Comparison of ENCODE assay signal across 8 cellular contexts in the genomic region with DNA sequence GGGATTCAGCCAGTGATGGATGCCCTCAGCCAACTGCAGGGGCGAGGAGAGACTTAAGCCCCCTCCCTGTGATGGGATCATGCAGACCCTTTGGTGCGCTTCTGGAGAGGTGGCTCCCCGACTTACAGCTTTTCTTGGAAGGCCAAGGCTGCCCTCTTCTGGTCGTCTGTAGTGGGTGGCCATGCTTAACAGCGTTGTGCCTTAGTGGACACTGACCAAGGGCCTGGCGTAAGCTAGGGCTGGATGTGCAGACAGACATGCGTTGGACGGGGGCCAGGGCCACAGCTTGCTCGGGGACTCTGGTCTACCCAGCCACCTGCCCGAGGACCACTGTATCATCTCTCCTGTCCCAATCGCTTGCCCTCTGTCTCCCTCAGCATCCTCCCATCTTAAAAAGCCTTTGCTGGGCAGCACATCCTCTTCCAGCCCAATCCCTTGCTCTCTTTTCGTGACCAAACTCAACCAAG. TPM values are rescaled to one million over a fixed set of nuclear protein-coding genes. Genes with fewer than 3 reads are reported as not detected.
DNase-seq lines count a peak whose midpoint lies in the region; ATAC-seq and TF ChIP-seq lines count a peak whose summit lies in the region.

No MANE protein-coding gene starts in this region.

- H3K27ac ChIP-seq in CD4-positive, alpha-beta memory T cell (ENCODE audit: low read depth, low read length), result no peak overlapping the region
- H3K27ac ChIP-seq in OCI-LY7 (ENCODE audit: low read depth, low read length, poor library complexity, severe bottlenecking), result no peak overlapping the region
- no peak overlapping the region for H3K27ac ChIP-seq in heart left ventricle
- no peak overlapping the region for H3K27ac ChIP-seq in trophoblast cell (ENCODE audit: low read depth, low read length)

- no peak overlapping the region for H4K12ac ChIP-seq in trophoblast cell (ENCODE audit: low read depth, low read length)

- no peaks in the 10 kb centered on the region for H3K27me3 ChIP-seq in CD4-positive, alpha-beta memory T cell (ENCODE audit: insufficient read depth, low read length)
- H3K27me3 ChIP-seq in heart left ventricle (peaks cover 0 to 7% (median 0%) of the 10 kb centered on the region in 9 donors), trophoblast cell (ENCODE audit: insufficient read depth, low read length) (no peaks in the 10 kb centered on the region)

- no peak overlapping the region for H2BK5ac ChIP-seq in trophoblast cell (ENCODE audit: low read depth, low read length, poor library complexity)

- H3K9me3 Mint-ChIP-seq in CD4-positive, alpha-beta memory T cell, result no peaks in the 10 kb centered on the region

- no peak overlapping the region for H2BK120ac ChIP-seq in trophoblast cell (ENCODE audit: insufficient read depth, low read length, poor library complexity)

- no peak overlapping the region for H3K4me3 ChIP-seq in CD4-positive, alpha-beta memory T cell (ENCODE audit: low read length in 2 of 2)
- no peak overlapping the region for H3K4me3 ChIP-seq in OCI-LY7 (ENCODE audit: low read depth, low read length, poor library complexity, severe bottlenecking)
- H3K4me3 ChIP-seq in heart left ventricle, result no peak overlapping the region
- H3K4me3 ChIP-seq in trophoblast cell (ENCODE audit: low read depth, low read length), result no peak overlapping the region

- no peak overlapping the region for H4K8ac ChIP-seq in trophoblast cell (ENCODE audit: low read depth, low read length)

- H4K91ac ChIP-seq in trophoblast cell (ENCODE audit: low read depth, low read length), result no peak overlapping the region

- no peak overlapping the region for H3K4ac ChIP-seq in trophoblast cell (ENCODE audit: low read depth, low read length)

- H2AK5ac ChIP-seq in trophoblast cell (ENCODE audit: low read length), result no peak overlapping the region

- no peak overlapping the region for H3K23ac ChIP-seq in trophoblast cell (ENCODE audit: low read length)

- H2BK12ac ChIP-seq in trophoblast cell (ENCODE audit: low read length), result no peak overlapping the region

- no peaks in the 10 kb centered on the region for H3K79me2 ChIP-seq in OCI-LY7 (ENCODE audit: insufficient read depth, low read depth, low read length)
- H3K79me2 ChIP-seq in trophoblast cell (ENCODE audit: control insufficient read depth, insufficient read depth, low read length, poor library complexity), result no peaks in the 10 kb centered on the region

- no peaks in the 10 kb centered on the region for H3K36me3 ChIP-seq in CD4-positive, alpha-beta memory T cell (ENCODE audit: insufficient read depth, low read length)
- H3K36me3 ChIP-seq in OCI-LY7 (ENCODE audit: insufficient read depth, low read length) (no peaks in the 10 kb centered on the region), heart left ventricle (peaks cover 0 to 26% (median 0%) of the 10 kb centered on the region in 9 donors), trophoblast cell (ENCODE audit: control insufficient read depth in 1 of 2, insufficient read depth in 2 of 2, low read length in 2 of 2) (peaks cover 0 to 4% of the 10 kb centered on the region in 2 experiments)

- no peak overlapping the region for H3K18ac ChIP-seq in trophoblast cell (ENCODE audit: low read length)

- H4K20me1 ChIP-seq in OCI-LY7 (ENCODE audit: insufficient read depth, low read length), result no peaks in the 10 kb centered on the region

- POLR2A ChIA-PET in CD4-positive, alpha-beta memory T cell (lab: Charles Lee; ENCODE audit: partially characterized antibody), result interaction anchor here (1.1 to 1.6 kb wide), 2 partner anchors 13 to 122 kb away, joined by 3 to 5 read pairs; partner anchors contain the start of gene RNF19B
- POLR2A ChIA-PET in OCI-LY7 (lab: Charles Lee), result no interaction called here

- no peak overlapping the region for H3K9ac ChIP-seq in trophoblast cell (ENCODE audit: low read length)

- H3K14ac ChIP-seq in trophoblast cell (ENCODE audit: low read length), result no peak overlapping the region

- peaks cover 35% of the 10 kb centered on the region for H3K4me1 ChIP-seq in CD4-positive, alpha-beta memory T cell (ENCODE audit: insufficient read depth, low read length)
- peaks cover 19% of the 10 kb centered on the region for H3K4me1 ChIP-seq in OCI-LY7 (ENCODE audit: insufficient read depth, low read length, poor library complexity, severe bottlenecking)
- peaks cover 0 to 23% (median 4%) of the 10 kb centered on the region in 12 donors for H3K4me1 ChIP-seq in heart left ventricle
- H3K4me1 ChIP-seq in trophoblast cell (ENCODE audit: control insufficient read depth in 1 of 2, insufficient read depth in 2 of 2, low read length in 2 of 2), result peaks cover 0 to under 1% of the 10 kb centered on the region in 2 experiments

- peaks cover 0 to 2% of the 10 kb centered on the region in 2 donors for H3K36me3 Mint-ChIP-seq in CD4-positive, alpha-beta memory T cell

- WGBS in heart left ventricle, 4 donors, result 24 to 43% (median 25%) methylated on average over 6 to 12 of the region's 12 CpGs
- no CpG with 5 or more reads among the region's 12 CpGs for WGBS in trophoblast cell (ENCODE audit: extremely low coverage, insufficient coverage, insufficient read length)

- peak overlapping the region in 6 of 7 donors; percentile 6 to 56 (median 24) for H3K27ac Mint-ChIP-seq in CD4-positive, alpha-beta memory T cell

- CTCF ChIA-PET in CD4-positive, alpha-beta memory T cell (lab: Charles Lee; ENCODE audit: partially characterized antibody), result interaction anchor here (0.8 to 9.6 kb wide), 10 partner anchors 8 to 372 kb away, joined by 3 to 95 read pairs (median 4); no protein-coding TSS in a partner anchor
- CTCF ChIA-PET in OCI-LY7 (lab: Charles Lee; ENCODE audit: unreplicated experiment), result interaction anchor here (0.5 to 1.0 kb wide), 2 partner anchors 27 to 188 kb away, joined by 3 read pairs; no protein-coding TSS in a partner anchor

- no peaks in the 10 kb centered on the region for H3K9me2 ChIP-seq in OCI-LY7 (ENCODE audit: insufficient read depth, low read length)

- no TSS peak for BruUV-seq in OCI-LY7 (replicated peaks; lab: Mats Ljungman, UMichigan)

- DNase-seq in CD4-positive, alpha-beta memory T cell, result no peak
- DNase-seq in HuH-7 (ENCODE audit: low spot score) (peak; percentile 66), OCI-LY7 (ENCODE audit: low spot score) (peak; percentile 72), amygdala (lab: John Stamatoyannopoulos, UW) (peak in 52 of 56 donors; percentile 25 to 91 (median 67)), heart left ventricle (peak; percentile 74 to 84 (median 77)), trophoblast cell (peak; percentile 68 to 83)

- H3K4me2 ChIP-seq in OCI-LY7 (ENCODE audit: low read length) (peak overlapping the region; percentile 34; the same call in 1 of the 2 replicates), trophoblast cell (ENCODE audit: low read length) (no peak overlapping the region)

- no peaks in the 10 kb centered on the region for H3K9me3 ChIP-seq in CD4-positive, alpha-beta memory T cell (ENCODE audit: control insufficient read depth in 1 of 2, low read length in 2 of 2)
- H3K9me3 ChIP-seq in OCI-LY7 (ENCODE audit: low read length) (no peaks in the 10 kb centered on the region), heart left ventricle (no peaks in the 10 kb centered on the region), trophoblast cell (ENCODE audit: insufficient read depth, low read depth, low read length) (peaks cover 3% of the 10 kb centered on the region)

- ATAC-seq in heart left ventricle (peak; percentile 66 to 89 (median 86)), HG02938 (IDR thresholded peaks at IDR 0.05; ENCODE audit: unreplicated experiment) (no peak), GM18517 (IDR thresholded peaks at IDR 0.05; ENCODE audit: unreplicated experiment) (no peak)

- H2AFZ ChIP-seq in OCI-LY7 (ENCODE audit: low read length) (peak overlapping the region; percentile 28; the same call in 1 of the 2 replicates), trophoblast cell (ENCODE audit: insufficient read depth, low read length, poor library complexity) (no peak overlapping the region)

- TF ChIP-seq CTCF in OCI-LY7 (conservative IDR thresholded peaks at IDR 0.05; ENCODE audit: low read length) (peak; percentile 84), heart left ventricle (IDR thresholded peaks at IDR 0.05) (peak; percentile 66 to 86 (median 77))

- TF ChIP-seq POLR2A in heart left ventricle (IDR thresholded peaks at IDR 0.05), result no peak

- H3K27me3 Mint-ChIP-seq in CD4-positive, alpha-beta memory T cell, result no peaks in the 10 kb centered on the region

- intact Hi-C loops in CD4-positive, alpha-beta memory T cell (cut with micrococcal nuclease), result loop anchor here (1.0 to 5.0 kb wide), 2 partner anchors 153 to 374 kb away; no protein-coding TSS in a partner anchor
- intact Hi-C loops in OCI-LY7 (cut with micrococcal nuclease; ENCODE audit: unreplicated experiment), result loop anchor here (1.0 to 5.0 kb wide), 3 partner anchors 153 to 374 kb away; no protein-coding TSS in a partner anchor
- intact Hi-C loops in heart left ventricle (cut with DNase I), result loop anchor here in 9 of 10 donors (1.0 to 10.0 kb wide), 11 partner anchors 152 to 682 kb away; partner anchors contain the start of genes FNDC5 (in 1 of the 9), S100PBP (in 1 of the 9) and YARS1 (in 1 of the 9)

- no peak overlapping the region for H3K4me3 Mint-ChIP-seq in CD4-positive, alpha-beta memory T cell

- H3K4me1 Mint-ChIP-seq in CD4-positive, alpha-beta memory T cell, result peaks cover 20 to 56% (median 40%) of the 10 kb centered on the region in 4 donors

- no peaks in the 10 kb centered on the region for H3K79me1 ChIP-seq in trophoblast cell (ENCODE audit: low read length)

RNA-seq across cellular contexts. Expression of gene AZIN2, which starts 5.5 kb away (rescaled TPM):
- total RNA-seq in CD4-positive, alpha-beta memory T cell, result 1 to 10 TPM; 6.9 to 8.0 TPM
- polyA plus RNA-seq in CD4-positive, alpha-beta memory T cell, result 1 to 10 TPM; 5.4 to 6.7 TPM
- total RNA-seq in OCI-LY7 (2014; rRNA removed; shearing (Covaris generic)), result 0.63 and 1.3 TPM in 2 replicates
- total RNA-seq in OCI-LY7 (2022) (0.27 and 0.94 TPM in 2 replicates), heart left ventricle (1 to 10 TPM; 1.4 to 5.4 (median 3.1) TPM)
- 1 to 10 TPM; 1.3 to 1.4 TPM for polyA plus RNA-seq in heart left ventricle
- polyA plus RNA-seq in trophoblast cell (2013), result 4.4 and 5.3 TPM in 2 replicates

RNA-seq across cellular contexts. Expression of gene AK2, which starts 49.7 kb away (rescaled TPM):
- 10 to 100 TPM; 88.5 to 94.5 TPM for total RNA-seq in CD4-positive, alpha-beta memory T cell
- 100 to 1,000 TPM; 109 to 148 TPM for polyA plus RNA-seq in CD4-positive, alpha-beta memory T cell
- total RNA-seq in OCI-LY7 (2014; rRNA removed; shearing (Covaris generic)), result 185 and 223 TPM in 2 replicates
- total RNA-seq in OCI-LY7 (2022) (256 and 298 TPM in 2 replicates), heart left ventricle (100 to 1,000 TPM; 101 to 189 (median 120) TPM)
- 100 to 1,000 TPM; 153 to 292 TPM for polyA plus RNA-seq in heart left ventricle
- 81.3 and 83.7 TPM in 2 replicates for polyA plus RNA-seq in trophoblast cell (2013)

Comparison
In these comparisons a context has a peak if more than half of its experiments do, and no peak if none do; other contexts are left out.
1. DNase-seq: peak in HuH-7 (single experiment), OCI-LY7 (single experiment), amygdala (52 of 56), heart left ventricle (5 of 5) and trophoblast cell (2 of 2); none in CD4-positive, alpha-beta memory T cell (0 of 5).
2. ATAC-seq: peak in heart left ventricle (4 of 4); none in HG02938 (single experiment) and GM18517 (single experiment).